Comparison of ENCODE assay signal across 22 cellular contexts in genomic region chr17:56471661-56472060, GRCh38.
"Had no signal": no experiment of that assay in that cellular context is flagged by ENCODE, and none has a peak within 500 bp of the region (broad histone marks: within the 10 kb centered on the region; RNA-seq: fewer than 3 reads in every experiment).

No MANE protein-coding gene starts in this region.

- H3K9me3 ChIP-seq: lower lobe of right lung, psoas muscle, thoracic aorta, upper lobe of left lung had no signal

- H3K36me3 ChIP-seq: gastroesophageal sphincter, heart right ventricle, lower lobe of right lung, spleen, thoracic aorta, tibial nerve, upper lobe of left lung had no signal

- H3K4me1 Mint-ChIP-seq: stimulated activated naive B cell treated with anti-CD40 and anti-IgM and Interleukin-4, amounts not matched to agents 10 μg/mL and 1 μg/mL and 100 μg/mL, for 72 hours had no signal

- H3K4me3 ChIP-seq: dorsolateral prefrontal cortex, gastroesophageal sphincter, heart right ventricle, lower lobe of right lung, psoas muscle, skin epidermis, spleen, thoracic aorta, tibial nerve, upper lobe of left lung had no signal

- H3K27ac ChIP-seq: dorsolateral prefrontal cortex, foreskin keratinocyte, gastroesophageal sphincter, heart right ventricle, lower lobe of right lung, psoas muscle, skin epidermis, spleen, thoracic aorta, tibial nerve, upper lobe of left lung had no signal

- H3K27me3 Mint-ChIP-seq: stimulated activated naive CD8-positive, alpha-beta T cell treated with anti-CD3 and anti-CD28 coated beads, Interleukin-15, Interleukin-2, amounts not matched to agents 100 ng/mL and 50 ng/mL, for 24 hours had no signal

- DNase-seq: dorsolateral prefrontal cortex; effector CD4-positive, alpha-beta T cell; foreskin keratinocyte; heart right ventricle; hippocampal formation; islet precursor cell; left ventricle myocardium superior; lower lobe of right lung; naive thymus-derived CD8-positive, alpha-beta T cell; nephron progenitor cell; nucleus accumbens; psoas muscle; right cardiac atrium; spleen; stimulated activated CD4-positive, alpha-beta T cell treated with anti-CD3 and anti-CD28 coated beads, Interleukin-2, amount 100 ng/mL, for 48 hours; stimulated activated naive B cell treated with anti-CD40 and anti-IgM and Interleukin-4, amounts not matched to agents 10 μg/mL and 1 μg/mL and 100 μg/mL, for 72 hours; upper lobe of left lung had no signal

- H3K27me3 ChIP-seq: dorsolateral prefrontal cortex, foreskin keratinocyte, gastroesophageal sphincter, spleen, tibial nerve, upper lobe of left lung had no signal

- H3K4me3 Mint-ChIP-seq: naive thymus-derived CD8-positive, alpha-beta T cell; nephron progenitor cell; stimulated activated naive B cell treated with anti-CD40 and anti-IgM and Interleukin-4, amounts not matched to agents 10 μg/mL and 1 μg/mL and 100 μg/mL, for 72 hours; stimulated activated naive CD8-positive, alpha-beta T cell treated with anti-CD3 and anti-CD28 coated beads, Interleukin-15, Interleukin-2, amounts not matched to agents 100 ng/mL and 50 ng/mL, for 24 hours had no signal

- H3K4me1 ChIP-seq: foreskin keratinocyte, gastroesophageal sphincter, heart right ventricle, lower lobe of right lung, psoas muscle, spleen, tibial nerve, upper lobe of left lung had no signal

- H3K36me3 Mint-ChIP-seq: stimulated activated naive B cell treated with anti-CD40 and anti-IgM and Interleukin-4, amounts not matched to agents 10 μg/mL and 1 μg/mL and 100 μg/mL, for 72 hours had no signal

- H3K27ac Mint-ChIP-seq: naive thymus-derived CD8-positive, alpha-beta T cell; nephron progenitor cell; stimulated activated naive B cell treated with anti-CD40 and anti-IgM and Interleukin-4, amounts not matched to agents 10 μg/mL and 1 μg/mL and 100 μg/mL, for 72 hours; stimulated activated naive CD8-positive, alpha-beta T cell treated with anti-CD3 and anti-CD28 coated beads, Interleukin-15, Interleukin-2, amounts not matched to agents 100 ng/mL and 50 ng/mL, for 24 hours had no signal
